22 cellular contexts compared by ENCODE assay signal in genomic region chr16:72823961-72824490, GRCh38.
DNase-seq lines count a peak whose midpoint lies in the region; ATAC-seq and TF ChIP-seq lines count a peak whose summit lies in the region.
"Had no signal": no experiment of that assay in that cellular context is flagged by ENCODE, and none has a peak within 500 bp of the region (broad histone marks: within the 10 kb centered on the region; RNA-seq: fewer than 3 reads in every experiment).

No MANE protein-coding gene starts in this region.

- H3K4me3 ChIP-seq in BE2C (ENCODE audit: low read depth, low read length) (no peak overlapping the region), tibial artery (no peak overlapping the region)
- H3K4me3 ChIP-seq: BLaER1 treated with 17β-estradiol and CSF1 and Interleukin-3, amounts not matched to agents 10 nM and 100 nM; GM12878 had no signal

- peaks cover 52% of the 10 kb centered on the region for H3K4me1 Mint-ChIP-seq in brain
- no peaks in the 10 kb centered on the region for H3K4me1 Mint-ChIP-seq in endothelial cell (ENCODE audit: unreplicated experiment)
- no peaks in the 10 kb centered on the region for H3K4me1 Mint-ChIP-seq in activated CD4-positive, alpha-beta T cell treated with anti-CD3 and anti-CD28 coated beads, Interleukin-2, amount 10 ng/mL, durations not matched to agents 7 days and 5 days
- no peaks in the 10 kb centered on the region for H3K4me1 Mint-ChIP-seq in MCF 10A (ENCODE audit: insufficient read depth, unreplicated experiment)
- no peaks in the 10 kb centered on the region for H3K4me1 Mint-ChIP-seq in activated naive CD8-positive, alpha-beta T cell treated with anti-CD3 and anti-CD28 coated beads, Interleukin-2, amount 50 U/mL, for 24 hours

- BruUV-seq in MCF 10A (replicated peaks; lab: Mats Ljungman, UMichigan), result no TSS peak

- H3K9me3 ChIP-seq in BE2C (no peaks in the 10 kb centered on the region), tibial artery (no peaks in the 10 kb centered on the region)
- H3K9me3 ChIP-seq: Caco-2 had no signal

- POLR2A ChIA-PET in activated CD4-positive, alpha-beta T cell treated with anti-CD3 and anti-CD28 coated beads, Interleukin-2, amount 10 ng/mL, durations not matched to agents 7 days and 5 days (lab: Charles Lee), result no interaction called here
- POLR2A ChIA-PET in MCF 10A (lab: Yijun Ruan, JAX), result no interaction called here

- H3K36me3 Mint-ChIP-seq in brain (peaks cover 20% of the 10 kb centered on the region), endothelial cell (ENCODE audit: low read depth, unreplicated experiment) (peaks cover 4% of the 10 kb centered on the region), MCF 10A (ENCODE audit: insufficient read depth, unreplicated experiment) (peaks cover 33% of the 10 kb centered on the region)
- H3K36me3 Mint-ChIP-seq in activated CD4-positive, alpha-beta T cell treated with anti-CD3 and anti-CD28 coated beads, Interleukin-2, amount 10 ng/mL, durations not matched to agents 7 days and 5 days (ENCODE audit: low read depth), result no peaks in the 10 kb centered on the region
- H3K36me3 Mint-ChIP-seq in activated naive CD8-positive, alpha-beta T cell treated with anti-CD3 and anti-CD28 coated beads, Interleukin-2, amount 50 U/mL, for 24 hours (ENCODE audit: low read depth), result no peaks in the 10 kb centered on the region
- H3K36me3 Mint-ChIP-seq: CD8-positive, alpha-beta T cell had no signal

- CTCF ChIA-PET in activated CD4-positive, alpha-beta T cell treated with anti-CD3 and anti-CD28 coated beads, Interleukin-2, amount 10 ng/mL, durations not matched to agents 7 days and 5 days (lab: Charles Lee), result interaction anchor here (1.1 kb wide), 1 partner anchor 8 kb away, joined by 4 read pairs; no protein-coding TSS in a partner anchor
- CTCF ChIA-PET in MCF 10A (lab: Yijun Ruan, JAX), result interaction anchor here (1.4 kb wide), 1 partner anchor 8 kb away, joined by 10 read pairs; no protein-coding TSS in a partner anchor

- peaks cover 13% of the 10 kb centered on the region for H3K36me3 ChIP-seq in BE2C
- peaks cover 0 to 5% (median 4%) of the 10 kb centered on the region in 3 donors for H3K36me3 ChIP-seq in tibial artery

- no peak for ATAC-seq in activated naive CD8-positive, alpha-beta T cell treated with anti-CD3 and anti-CD28 coated beads, Interleukin-2, amount 50 U/mL, for 24 hours
- ATAC-seq: CD8-positive, alpha-beta T cell; GM12878 had no signal

- H3K27ac ChIP-seq in tibial artery, result peak overlapping the region; percentile 8 to 49
- H3K27ac ChIP-seq: BLaER1 treated with 17β-estradiol and CSF1 and Interleukin-3, amounts not matched to agents 10 nM and 100 nM; C4-2B had no signal

- no peaks in the 10 kb centered on the region for H3K27me3 ChIP-seq in BE2C
- H3K27me3 ChIP-seq in tibial artery, result no peaks in the 10 kb centered on the region
- H3K27me3 ChIP-seq: BLaER1 treated with 17β-estradiol and CSF1 and Interleukin-3, amounts not matched to agents 10 nM and 100 nM had no signal

- H3K27ac Mint-ChIP-seq in brain, result peak overlapping the region in 3 of 5 experiments; percentile 14 to 88 (median 59)
- peak overlapping the region; percentile 5 for H3K27ac Mint-ChIP-seq in endothelial cell (ENCODE audit: unreplicated experiment)
- no peak overlapping the region for H3K27ac Mint-ChIP-seq in activated CD4-positive, alpha-beta T cell treated with anti-CD3 and anti-CD28 coated beads, Interleukin-2, amount 10 ng/mL, durations not matched to agents 7 days and 5 days
- H3K27ac Mint-ChIP-seq in MCF 10A (ENCODE audit: low read depth, unreplicated experiment), result no peak overlapping the region
- H3K27ac Mint-ChIP-seq in activated naive CD8-positive, alpha-beta T cell treated with anti-CD3 and anti-CD28 coated beads, Interleukin-2, amount 50 U/mL, for 24 hours, result no peak overlapping the region
- H3K27ac Mint-ChIP-seq: CD4-positive, alpha-beta T cell; CD8-positive, alpha-beta T cell had no signal

- DNase-seq in BE2C (peak; percentile 40), endothelial cell (ENCODE audit: low spot score) (no peak), tibial artery (no peak), MCF 10A (ENCODE audit: unreplicated experiment) (no peak)
- DNase-seq in activated CD4-positive, alpha-beta T cell treated with anti-CD3 and anti-CD28 coated beads, Interleukin-2, amount 10 ng/mL, durations not matched to agents 7 days and 5 days, result no peak
- no peak for DNase-seq in activated naive CD8-positive, alpha-beta T cell treated with anti-CD3 and anti-CD28 coated beads, Interleukin-2, amount 50 U/mL, for 24 hours
- DNase-seq: 8988T; ACHN; Caco-2; Calu3; CD4-positive, alpha-beta T cell; CD8-positive, alpha-beta T cell; DMS153; DMS53; DMS79; DND-41; EL; GDM1 had no signal

- no peak for TF ChIP-seq CTCF in BE2C (IDR thresholded peaks at IDR 0.05; ENCODE audit: low read depth, low read length)
- no peak for TF ChIP-seq CTCF in brain (conservative IDR thresholded peaks at IDR 0.05)
- TF ChIP-seq CTCF in endothelial cell (IDR thresholded peaks at IDR 0.05; ENCODE audit: unreplicated experiment), result no peak
- no peak for TF ChIP-seq CTCF in tibial artery (IDR thresholded peaks at IDR 0.05)
- TF ChIP-seq CTCF in MCF 10A (IDR thresholded peaks at IDR 0.05; ENCODE audit: unreplicated experiment), result no peak

- intact Hi-C loops in tibial artery (cut with DNase I; ENCODE audit: low total_unique reads) (no loop called here), MCF 10A (cut with micrococcal nuclease) (no loop called here)

- H3K4me1 ChIP-seq in BE2C (peaks cover 41% of the 10 kb centered on the region), tibial artery (peaks cover 0 to 67% (median 34%) of the 10 kb centered on the region in 4 donors)
- H3K4me1 ChIP-seq: Caco-2 had no signal

- H3K4me3 Mint-ChIP-seq in brain (peak overlapping the region in 1 of 5 experiments; percentile 25), endothelial cell (ENCODE audit: unreplicated experiment) (no peak overlapping the region), MCF 10A (ENCODE audit: unreplicated experiment) (no peak overlapping the region)
- H3K4me3 Mint-ChIP-seq in activated CD4-positive, alpha-beta T cell treated with anti-CD3 and anti-CD28 coated beads, Interleukin-2, amount 10 ng/mL, durations not matched to agents 7 days and 5 days, result no peak overlapping the region
- H3K4me3 Mint-ChIP-seq in activated naive CD8-positive, alpha-beta T cell treated with anti-CD3 and anti-CD28 coated beads, Interleukin-2, amount 50 U/mL, for 24 hours, result no peak overlapping the region
- H3K4me3 Mint-ChIP-seq: CD4-positive, alpha-beta T cell; CD8-positive, alpha-beta T cell had no signal

- H3K9me3 Mint-ChIP-seq in brain, result no peaks in the 10 kb centered on the region
- H3K9me3 Mint-ChIP-seq in endothelial cell (ENCODE audit: unreplicated experiment), result no peaks in the 10 kb centered on the region
- H3K9me3 Mint-ChIP-seq in activated CD4-positive, alpha-beta T cell treated with anti-CD3 and anti-CD28 coated beads, Interleukin-2, amount 10 ng/mL, durations not matched to agents 7 days and 5 days, result no peaks in the 10 kb centered on the region
- H3K9me3 Mint-ChIP-seq in MCF 10A (ENCODE audit: unreplicated experiment), result no peaks in the 10 kb centered on the region
- no peaks in the 10 kb centered on the region for H3K9me3 Mint-ChIP-seq in activated naive CD8-positive, alpha-beta T cell treated with anti-CD3 and anti-CD28 coated beads, Interleukin-2, amount 50 U/mL, for 24 hours
- H3K9me3 Mint-ChIP-seq: CD4-positive, alpha-beta T cell; CD8-positive, alpha-beta T cell had no signal

- H3K27me3 Mint-ChIP-seq in brain (no peaks in the 10 kb centered on the region), endothelial cell (ENCODE audit: unreplicated experiment) (no peaks in the 10 kb centered on the region), MCF 10A (ENCODE audit: insufficient read depth, unreplicated experiment) (no peaks in the 10 kb centered on the region)
- no peaks in the 10 kb centered on the region for H3K27me3 Mint-ChIP-seq in activated CD4-positive, alpha-beta T cell treated with anti-CD3 and anti-CD28 coated beads, Interleukin-2, amount 10 ng/mL, durations not matched to agents 7 days and 5 days
- H3K27me3 Mint-ChIP-seq in activated naive CD8-positive, alpha-beta T cell treated with anti-CD3 and anti-CD28 coated beads, Interleukin-2, amount 50 U/mL, for 24 hours, result no peaks in the 10 kb centered on the region
- H3K27me3 Mint-ChIP-seq: CD4-positive, alpha-beta T cell had no signal

Comparison
In these comparisons a context has a peak if more than half of its experiments do, and no peak if none do; other contexts are left out.
1. H3K27ac Mint-ChIP-seq: peak in brain (3 of 5) and endothelial cell (single experiment); none in activated CD4-positive, alpha-beta T cell treated with anti-CD3 and anti-CD28 coated beads, Interleukin-2, amount 10 ng/mL, durations not matched to agents 7 days and 5 days (single experiment), MCF 10A (single experiment) and activated naive CD8-positive, alpha-beta T cell treated with anti-CD3 and anti-CD28 coated beads, Interleukin-2, amount 50 U/mL, for 24 hours (single experiment).